Comparison of ENCODE assay signal across 14 cellular contexts in genomic region chr2:230717595-230717994, GRCh38. TPM values are rescaled to one million over a fixed set of nuclear protein-coding genes. Genes with fewer than 3 reads are reported as not detected.
DNase-seq lines count a peak whose midpoint lies in the region; ATAC-seq and TF ChIP-seq lines count a peak whose summit lies in the region.
"Had no signal": no experiment of that assay in that cellular context is flagged by ENCODE, and none has a peak within 500 bp of the region (broad histone marks: within the 10 kb centered on the region; RNA-seq: fewer than 3 reads in every experiment).

No MANE protein-coding gene starts in this region.

- peak overlapping the region; percentile 71 to 94 (median 88) for H3K4me2 ChIP-seq in BLaER1 treated with 17β-estradiol and CSF1 and Interleukin-3, amounts not matched to agents 10 nM and 100 nM
- peak overlapping the region; percentile 32 for H3K4me2 ChIP-seq in mesendoderm (ENCODE audit: low read length)

- H3K56ac ChIP-seq in mesendoderm (ENCODE audit: low read length), result peak overlapping the region; percentile 44

- DNase-seq in HFFc6 (no peak), mesendoderm (peak; percentile 85), DMS 273 treated with DMSO at 0.1 percent for 48 hours (lab: John Stamatoyannopoulos, UW) (no peak)
- DNase-seq in activated T-helper 2 cell treated with anti-CD3 and anti-CD28 coated beads, Interferon-gamma antibody, Interleukin-2, Interleukin-4, amounts not matched to agents 10 μg/mL and 5 μg/mL and 100 μg/mL, durations not matched to agents 14 hours and 24 hours and 36 hours (ENCODE audit: low spot score), result no peak
- no peak for DNase-seq in activated CD8-positive, alpha-beta memory T cell treated with anti-CD3 and anti-CD28 coated beads, Interleukin-2, amount 50 U/mL, for 48 hours
- DNase-seq: hippocampal formation; NCI-H1417 treated with DMSO at 0.1 percent for 48 hours; stimulated activated CD4-positive, alpha-beta T cell treated with anti-CD3 and anti-CD28 coated beads, Interleukin-2, amount 100 ng/mL, for 24 hours had no signal

- peak overlapping the region in 8 of 10 experiments; percentile 15 to 33 (median 28); a peak in 11 of 20 replicates for H3K4me3 ChIP-seq in BLaER1 treated with 17β-estradiol and CSF1 and Interleukin-3, amounts not matched to agents 10 nM and 100 nM
- no peak overlapping the region for H3K4me3 ChIP-seq in mesendoderm (ENCODE audit: low read length)

- no peak overlapping the region for H3K4ac ChIP-seq in mesendoderm (ENCODE audit: low read depth, low read length)

- peaks cover 21% of the 10 kb centered on the region for H3K36me3 Mint-ChIP-seq in HFFc6 (ENCODE audit: low read depth)
- H3K36me3 Mint-ChIP-seq in activated T-helper 2 cell treated with anti-CD3 and anti-CD28 coated beads, Interferon-gamma antibody, Interleukin-2, Interleukin-4, amounts not matched to agents 10 μg/mL and 5 μg/mL and 100 μg/mL, durations not matched to agents 14 hours and 24 hours and 36 hours (ENCODE audit: low read depth), result peaks cover 71% of the 10 kb centered on the region

- peaks cover 24 to 51% (median 39%) of the 10 kb centered on the region in 11 experiments for H3K36me3 ChIP-seq in BLaER1 treated with 17β-estradiol and CSF1 and Interleukin-3, amounts not matched to agents 10 nM and 100 nM
- H3K36me3 ChIP-seq in mesendoderm (ENCODE audit: control insufficient read depth, insufficient read depth, low read length), result no peaks in the 10 kb centered on the region

- peak overlapping the region; percentile 98 for H3K18ac ChIP-seq in mesendoderm (ENCODE audit: low read length)

- H3K79me2 ChIP-seq in mesendoderm (ENCODE audit: control insufficient read depth, insufficient read depth, low read length), result peaks cover 65% of the 10 kb centered on the region

- H2BK15ac ChIP-seq in mesendoderm (replicated peaks; ENCODE audit: low read depth), result no peak overlapping the region

- peak overlapping the region; percentile 1; the same call in 1 of the 2 replicates for H3K4me3 Mint-ChIP-seq in HFFc6
- peak overlapping the region; percentile 30 for H3K4me3 Mint-ChIP-seq in activated T-helper 2 cell treated with anti-CD3 and anti-CD28 coated beads, Interferon-gamma antibody, Interleukin-2, Interleukin-4, amounts not matched to agents 10 μg/mL and 5 μg/mL and 100 μg/mL, durations not matched to agents 14 hours and 24 hours and 36 hours (ENCODE audit: low read depth)
- H3K4me3 Mint-ChIP-seq: dendritic cell treated with granulocyte-macrophage colony-stimulating factor and Interleukin-4, amounts not matched to agents 40 ng/mL and 50 ng/mL, for 4 days had no signal

- no peak for ATAC-seq in HG03108 (IDR thresholded peaks at IDR 0.05; ENCODE audit: unreplicated experiment)
- ATAC-seq in GM18909 (IDR thresholded peaks at IDR 0.05; ENCODE audit: poor library complexity, unreplicated experiment), result no peak

- H4K8ac ChIP-seq in mesendoderm (ENCODE audit: low read depth, low read length), result no peak overlapping the region

- H3K9me3 Mint-ChIP-seq in HFFc6, result no peaks in the 10 kb centered on the region
- H3K9me3 Mint-ChIP-seq in activated T-helper 2 cell treated with anti-CD3 and anti-CD28 coated beads, Interferon-gamma antibody, Interleukin-2, Interleukin-4, amounts not matched to agents 10 μg/mL and 5 μg/mL and 100 μg/mL, durations not matched to agents 14 hours and 24 hours and 36 hours, result no peaks in the 10 kb centered on the region
- H3K9me3 Mint-ChIP-seq: dendritic cell treated with granulocyte-macrophage colony-stimulating factor and Interleukin-4, amounts not matched to agents 40 ng/mL and 50 ng/mL, for 4 days; neural crest cell had no signal

- H3K9ac ChIP-seq in BLaER1 treated with 17β-estradiol and CSF1 and Interleukin-3, amounts not matched to agents 10 nM and 100 nM, result peak overlapping the region; percentile 27 to 76 (median 56); a peak in 18 of 22 replicates
- H3K9ac ChIP-seq in mesendoderm (ENCODE audit: low read length), result peak overlapping the region; percentile 7

- H3K27me3 Mint-ChIP-seq in HFFc6 (ENCODE audit: insufficient read depth), result no peaks in the 10 kb centered on the region; the same call in 1 of the 2 replicates
- H3K27me3 Mint-ChIP-seq in activated T-helper 2 cell treated with anti-CD3 and anti-CD28 coated beads, Interferon-gamma antibody, Interleukin-2, Interleukin-4, amounts not matched to agents 10 μg/mL and 5 μg/mL and 100 μg/mL, durations not matched to agents 14 hours and 24 hours and 36 hours (ENCODE audit: low read depth), result no peaks in the 10 kb centered on the region
- H3K27me3 Mint-ChIP-seq: dendritic cell treated with granulocyte-macrophage colony-stimulating factor and Interleukin-4, amounts not matched to agents 40 ng/mL and 50 ng/mL, for 4 days had no signal

- no peak overlapping the region for H2BK5ac ChIP-seq in mesendoderm (ENCODE audit: low read length)

- H3K27ac Mint-ChIP-seq in HFFc6, result peak overlapping the region; percentile 33; the same call in 1 of the 2 replicates
- H3K27ac Mint-ChIP-seq in activated T-helper 2 cell treated with anti-CD3 and anti-CD28 coated beads, Interferon-gamma antibody, Interleukin-2, Interleukin-4, amounts not matched to agents 10 μg/mL and 5 μg/mL and 100 μg/mL, durations not matched to agents 14 hours and 24 hours and 36 hours, result peak overlapping the region; percentile 34
- H3K27ac Mint-ChIP-seq: dendritic cell treated with granulocyte-macrophage colony-stimulating factor and Interleukin-4, amounts not matched to agents 40 ng/mL and 50 ng/mL, for 4 days had no signal

- H3K4me1 Mint-ChIP-seq in HFFc6 (ENCODE audit: low read depth), result peaks cover 64% of the 10 kb centered on the region
- peaks cover 64% of the 10 kb centered on the region for H3K4me1 Mint-ChIP-seq in activated T-helper 2 cell treated with anti-CD3 and anti-CD28 coated beads, Interferon-gamma antibody, Interleukin-2, Interleukin-4, amounts not matched to agents 10 μg/mL and 5 μg/mL and 100 μg/mL, durations not matched to agents 14 hours and 24 hours and 36 hours (ENCODE audit: low read depth)

- intact Hi-C loops in activated T-helper 2 cell treated with anti-CD3 and anti-CD28 coated beads, Interferon-gamma antibody, Interleukin-2, Interleukin-4, amounts not matched to agents 10 μg/mL and 5 μg/mL and 100 μg/mL, durations not matched to agents 14 hours and 24 hours and 36 hours (cut with micrococcal nuclease), result no loop called here

- no peak overlapping the region for H2AK5ac ChIP-seq in mesendoderm (ENCODE audit: low read length)

- H4K20me1 ChIP-seq in BLaER1 treated with 17β-estradiol and CSF1 and Interleukin-3, amounts not matched to agents 10 nM and 100 nM, result peaks cover 78 to 99% (median 97%) of the 10 kb centered on the region in 11 experiments

- H3K27ac ChIP-seq in BLaER1 treated with 17β-estradiol and CSF1 and Interleukin-3, amounts not matched to agents 10 nM and 100 nM, result peak overlapping the region in 9 of 11 experiments; percentile 12 to 98 (median 78); a peak in 17 of 22 replicates
- H3K27ac ChIP-seq in mesendoderm (ENCODE audit: low read depth, low read length), result peak overlapping the region; percentile 46
- H3K27ac ChIP-seq: RWPE1 had no signal

- H3K27me3 ChIP-seq in BLaER1 treated with 17β-estradiol and CSF1 and Interleukin-3, amounts not matched to agents 10 nM and 100 nM, result no peaks in the 10 kb centered on the region
- no peaks in the 10 kb centered on the region for H3K27me3 ChIP-seq in mesendoderm (ENCODE audit: insufficient read depth, low read length, poor library complexity)

- no peak overlapping the region for H3K23ac ChIP-seq in mesendoderm (ENCODE audit: low read length)

- no CpG with 5 or more reads among the region's 3 CpGs for WGBS in mesendoderm (ENCODE audit: extremely low coverage, insufficient coverage, low lambda C conversion rate)

- peaks cover 61 to 82% (median 75%) of the 10 kb centered on the region in 10 experiments for H3K4me1 ChIP-seq in BLaER1 treated with 17β-estradiol and CSF1 and Interleukin-3, amounts not matched to agents 10 nM and 100 nM
- peaks cover 8% of the 10 kb centered on the region for H3K4me1 ChIP-seq in mesendoderm (ENCODE audit: control insufficient read depth, low read depth, low read length)

- peaks cover 20% of the 10 kb centered on the region for H3K79me1 ChIP-seq in mesendoderm (ENCODE audit: low read length)

- no peak overlapping the region for H4K5ac ChIP-seq in mesendoderm (ENCODE audit: low read length)

- TF ChIP-seq CTCF in HFFc6 (IDR thresholded peaks at IDR 0.05), result no peak

- no peaks in the 10 kb centered on the region for H3K9me3 ChIP-seq in BLaER1 treated with 17β-estradiol and CSF1 and Interleukin-3, amounts not matched to agents 10 nM and 100 nM (replicated peaks in 1 of 11)

- peak overlapping the region; percentile 0 for H2BK120ac ChIP-seq in mesendoderm (ENCODE audit: low read depth, low read length)

RNA-seq across cellular contexts. Expression of gene CAB39, which starts 5.0 kb away (rescaled TPM):
- 10 to 100 TPM; 50.5 to 60.5 (median 55.4) TPM for total RNA-seq in HFFc6 (2021; fragmentation: NEBNext Ultra II Directional; extraction: Animal tissue kit (Norgen Biotek cat#: 25700))
- total RNA-seq in activated T-helper 2 cell treated with anti-CD3 and anti-CD28 coated beads, Interferon-gamma antibody, Interleukin-2, Interleukin-4, amounts not matched to agents 10 μg/mL and 5 μg/mL and 100 μg/mL, durations not matched to agents 14 hours and 24 hours and 36 hours, result 173 and 176 TPM in 2 replicates
- polyA plus RNA-seq in mesendoderm (2013, experiment 1 of 2), result 33.4 TPM
- 34.1 TPM for polyA plus RNA-seq in mesendoderm (2013, experiment 2 of 2)
